In genomic region chr4:2353222-2354107, GRCh38 we compare ENCODE assay signal across 14 cellular contexts.
DNase-seq lines count a peak whose midpoint lies in the region; ATAC-seq and TF ChIP-seq lines count a peak whose summit lies in the region.
"Had no signal": no experiment of that assay in that cellular context is flagged by ENCODE, and none has a peak within 500 bp of the region (broad histone marks: within the 10 kb centered on the region; RNA-seq: fewer than 3 reads in every experiment).

No MANE protein-coding gene starts in this region.

- peaks cover 6% of the 10 kb centered on the region for H3K9me3 Mint-ChIP-seq in glutamatergic neuron (ENCODE audit: unreplicated experiment)
- H3K9me3 Mint-ChIP-seq in activated T-cell treated with anti-CD3 and anti-CD28 coated beads, Interleukin-2, amount 50 U/mL, for 24 hours = no peaks in the 10 kb centered on the region
- H3K9me3 Mint-ChIP-seq in stimulated activated memory B cell treated with anti-CD40 and anti-IgM and Interleukin-4, amounts not matched to agents 10 μg/mL and 1 μg/mL and 100 μg/mL, for 72 hours = no peaks in the 10 kb centered on the region

- no peak overlapping the region for H3K9ac ChIP-seq in BLaER1

- no peaks in the 10 kb centered on the region for H3K36me3 ChIP-seq in BLaER1
- H3K36me3 ChIP-seq: neutrophil had no signal

- no peak for TF ChIP-seq CTCF in glutamatergic neuron (IDR thresholded peaks at IDR 0.05; ENCODE audit: partially characterized antibody, unreplicated experiment)

- peak overlapping the region; percentile 67 for H3K4me3 Mint-ChIP-seq in glutamatergic neuron (ENCODE audit: unreplicated experiment)
- no peak overlapping the region for H3K4me3 Mint-ChIP-seq in activated T-cell treated with anti-CD3 and anti-CD28 coated beads, Interleukin-2, amount 50 U/mL, for 24 hours
- no peak overlapping the region for H3K4me3 Mint-ChIP-seq in stimulated activated memory B cell treated with anti-CD40 and anti-IgM and Interleukin-4, amounts not matched to agents 10 μg/mL and 1 μg/mL and 100 μg/mL, for 72 hours
- H3K4me3 Mint-ChIP-seq: activated naive CD8-positive, alpha-beta T cell had no signal

- H3K9me3 ChIP-seq in BLaER1 = no peaks in the 10 kb centered on the region
- H3K9me3 ChIP-seq: neutrophil had no signal

- peak overlapping the region; percentile 74 for H3K4me2 ChIP-seq in BLaER1

- no peaks in the 10 kb centered on the region for H4K20me1 ChIP-seq in BLaER1

- peak overlapping the region; percentile 51; the same call in 1 of the 2 replicates for H3K27ac ChIP-seq in BLaER1
- H3K27ac ChIP-seq: neutrophil had no signal

- no peak overlapping the region for H3K4me3 ChIP-seq in BLaER1

- no peaks in the 10 kb centered on the region for H3K36me3 Mint-ChIP-seq in glutamatergic neuron (ENCODE audit: unreplicated experiment)
- H3K36me3 Mint-ChIP-seq in activated T-cell treated with anti-CD3 and anti-CD28 coated beads, Interleukin-2, amount 50 U/mL, for 24 hours (ENCODE audit: low read depth) = no peaks in the 10 kb centered on the region
- no peaks in the 10 kb centered on the region for H3K36me3 Mint-ChIP-seq in stimulated activated memory B cell treated with anti-CD40 and anti-IgM and Interleukin-4, amounts not matched to agents 10 μg/mL and 1 μg/mL and 100 μg/mL, for 72 hours
- H3K36me3 Mint-ChIP-seq: activated naive CD8-positive, alpha-beta T cell had no signal

- H3K27me3 ChIP-seq in BLaER1 = no peaks in the 10 kb centered on the region
- H3K27me3 ChIP-seq: neutrophil had no signal

- peaks cover 46% of the 10 kb centered on the region for H3K4me1 ChIP-seq in BLaER1

- peak overlapping the region; percentile 90 for H3K27ac Mint-ChIP-seq in glutamatergic neuron (ENCODE audit: unreplicated experiment)
- H3K27ac Mint-ChIP-seq in activated T-cell treated with anti-CD3 and anti-CD28 coated beads, Interleukin-2, amount 50 U/mL, for 24 hours = no peak overlapping the region
- no peak overlapping the region for H3K27ac Mint-ChIP-seq in stimulated activated memory B cell treated with anti-CD40 and anti-IgM and Interleukin-4, amounts not matched to agents 10 μg/mL and 1 μg/mL and 100 μg/mL, for 72 hours
- H3K27ac Mint-ChIP-seq: activated naive CD8-positive, alpha-beta T cell had no signal

- no peak for ATAC-seq in GM21786 (IDR thresholded peaks at IDR 0.05; ENCODE audit: unreplicated experiment)
- no peak for ATAC-seq in stimulated activated memory B cell treated with anti-CD40 and anti-IgM and Interleukin-4, amounts not matched to agents 10 μg/mL and 1 μg/mL and 100 μg/mL, for 72 hours

- H3K4me1 Mint-ChIP-seq in glutamatergic neuron (ENCODE audit: low read depth, unreplicated experiment) = peaks cover 21% of the 10 kb centered on the region
- peaks cover 8% of the 10 kb centered on the region for H3K4me1 Mint-ChIP-seq in activated T-cell treated with anti-CD3 and anti-CD28 coated beads, Interleukin-2, amount 50 U/mL, for 24 hours (ENCODE audit: low read depth)
- peaks cover 11% of the 10 kb centered on the region for H3K4me1 Mint-ChIP-seq in stimulated activated memory B cell treated with anti-CD40 and anti-IgM and Interleukin-4, amounts not matched to agents 10 μg/mL and 1 μg/mL and 100 μg/mL, for 72 hours

- DNase-seq in NCI-H446 treated with DMSO at 0.1 percent for 48 hours (lab: John Stamatoyannopoulos, UW) = peak; percentile 9
- peak; percentile 57 for DNase-seq in glutamatergic neuron
- peak; percentile 51 for DNase-seq in occipital lobe (lab: John Stamatoyannopoulos, UW)
- no peak for DNase-seq in activated T-cell treated with anti-CD3 and anti-CD28 coated beads, Interleukin-2, amount 50 U/mL, for 24 hours
- no peak for DNase-seq in NCI-H510A treated with DMSO at 0.1 percent for 48 hours (lab: John Stamatoyannopoulos, UW)
- DNase-seq: foreskin melanocyte, kidney glomerular epithelial cell, NCI-H2029, T-helper 2 cell had no signal

- H3K27me3 Mint-ChIP-seq in glutamatergic neuron (ENCODE audit: unreplicated experiment) = peaks cover 9% of the 10 kb centered on the region
- no peaks in the 10 kb centered on the region for H3K27me3 Mint-ChIP-seq in activated T-cell treated with anti-CD3 and anti-CD28 coated beads, Interleukin-2, amount 50 U/mL, for 24 hours
- no peaks in the 10 kb centered on the region for H3K27me3 Mint-ChIP-seq in stimulated activated memory B cell treated with anti-CD40 and anti-IgM and Interleukin-4, amounts not matched to agents 10 μg/mL and 1 μg/mL and 100 μg/mL, for 72 hours
- H3K27me3 Mint-ChIP-seq: activated naive CD8-positive, alpha-beta T cell had no signal

Comparison
In these comparisons a context has a peak if more than half of its experiments do, and no peak if none do; other contexts are left out.
1. DNase-seq: peak in NCI-H446 treated with DMSO at 0.1 percent for 48 hours (single experiment), glutamatergic neuron (single experiment) and occipital lobe (single experiment); none in activated T-cell treated with anti-CD3 and anti-CD28 coated beads, Interleukin-2, amount 50 U/mL, for 24 hours (single experiment) and NCI-H510A treated with DMSO at 0.1 percent for 48 hours (single experiment).